In genomic region chr13:76903544-76904162, GRCh38 we compare ENCODE assay signal across 8 cellular contexts. TPM values are rescaled to one million over a fixed set of nuclear protein-coding genes. Genes with fewer than 3 reads are reported as not detected.
A peak's percentile ranks its signal among the peaks of the same experiment; 100 is the strongest.
DNase-seq lines count a peak whose midpoint lies in the region; ATAC-seq and TF ChIP-seq lines count a peak whose summit lies in the region.

No MANE protein-coding gene starts in this region.

- no peaks in the 10 kb centered on the region; the same call in 1 of the 2 replicates for H3K27me3 Mint-ChIP-seq in WTC11 (ENCODE audit: low read depth)

- no peak overlapping the region for H3K27ac ChIP-seq in caudate nucleus (ENCODE audit: low read depth, low read length)

- POLR2A ChIA-PET in WTC11 (lab: Charles Lee), result no interaction called here

- no peak overlapping the region for H3K4me3 ChIP-seq in AG09309 (ENCODE audit: control insufficient read depth, low read depth, low read length)

- no peak overlapping the region for H3K27ac Mint-ChIP-seq in WTC11

- ATAC-seq in GM18873 (IDR thresholded peaks at IDR 0.05; ENCODE audit: low FRiP score, unreplicated experiment) (peak; percentile 95), HG03095 (IDR thresholded peaks at IDR 0.05; ENCODE audit: unreplicated experiment) (peak; percentile 93), WTC11 (peak; percentile 88)

- TF ChIP-seq CTCF in AG09309 (IDR thresholded peaks at IDR 0.05; ENCODE audit: control insufficient read depth, insufficient read depth, low read depth, low read length, missing control alignments) (peak; percentile 99), WTC11 (IDR thresholded peaks at IDR 0.05) (peak; percentile 94)

- no peak overlapping the region for H3K4me3 Mint-ChIP-seq in WTC11

- H3K36me3 Mint-ChIP-seq in WTC11, result peaks cover 12% of the 10 kb centered on the region

- DNase-seq in AG09309 (ENCODE audit: low read depth) (no peak), NCI-H2171 treated with DMSO at 0.1 percent for 48 hours (lab: John Stamatoyannopoulos, UW) (peak; percentile 82), WTC11 (ENCODE audit: low spot score) (peak; percentile 78), caudate nucleus (lab: John Stamatoyannopoulos, UW) (peak in 46 of 61 donors; percentile 1 to 87 (median 26)), kidney tubule cell (ENCODE audit: low spot score) (peak; percentile 78)
- peak; percentile 47 to 50 for DNase-seq in stimulated activated CD4-positive, alpha-beta T cell treated with anti-CD3 and anti-CD28 coated beads, Interleukin-4, amount 100 ng/mL, for 48 hours (ENCODE audit: low read depth in 2 of 2)

- H3K4me1 Mint-ChIP-seq in WTC11, result no peaks in the 10 kb centered on the region

- peaks cover 22% of the 10 kb centered on the region for H3K9me3 Mint-ChIP-seq in WTC11

- CTCF ChIA-PET in WTC11 (lab: Charles Lee), result interaction anchor here (0.6 to 1.5 kb wide), 16 partner anchors 13 to 1034 kb away, joined by 3 to 10 read pairs (median 4); no protein-coding TSS in a partner anchor

TF ChIP-seq in WTC11, 78 proteins besides CTCF, POLR2A, EP300 and RAD21:
- no peak for TF ChIP-seq ZNF396 (CRISPR knock-in tag; IDR thresholded peaks at IDR 0.05; ENCODE audit: borderline replicate concordance)
- no peak for TF ChIP-seq GRHL2 (CRISPR knock-in tag; IDR thresholded peaks at IDR 0.05; ENCODE audit: insufficient replicate concordance, severe bottlenecking)
- TF ChIP-seq ATF1 (CRISPR knock-in tag; IDR thresholded peaks at IDR 0.05), result no peak
- TF ChIP-seq ZNF671 (CRISPR knock-in tag; IDR thresholded peaks at IDR 0.05), result no peak

RNA-seq across cellular contexts. Expression of gene KCTD12, which starts 17.4 kb away (rescaled TPM):
- 6.7 to 8.0 TPM (median 7.8 TPM) in 3 replicates for total RNA-seq in WTC11 (2021)

RNA-seq across cellular contexts. Expression of gene ACOD1, which starts 44.7 kb away (rescaled TPM):
- total RNA-seq in WTC11 (2021), result not detected in 3 replicates
